In the genomic region with DNA sequence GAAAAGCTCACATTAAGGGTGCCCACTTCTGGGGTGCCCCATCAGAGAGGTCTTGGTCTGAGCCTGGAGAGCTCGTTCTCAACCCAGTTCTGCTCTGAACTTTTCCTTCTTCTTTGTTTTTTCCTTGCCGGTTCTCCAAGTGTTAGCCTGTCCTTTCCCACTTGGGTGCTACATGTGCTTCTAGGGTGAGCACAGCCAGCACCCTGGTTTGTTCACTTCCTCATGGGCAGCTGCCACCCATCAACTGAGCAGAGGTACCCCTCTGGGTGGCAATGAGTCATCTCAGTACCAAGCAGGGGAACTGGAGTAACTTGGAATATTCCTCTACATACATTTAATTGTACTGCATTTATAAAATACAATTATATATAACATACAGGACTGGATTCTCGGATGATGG, we compare ENCODE assay signal across 8 cellular contexts. TPM values are rescaled to one million over a fixed set of nuclear protein-coding genes. Genes with fewer than 3 reads are reported as not detected.
DNase-seq lines count a peak whose midpoint lies in the region; ATAC-seq and TF ChIP-seq lines count a peak whose summit lies in the region.
"Had no signal": no experiment of that assay in that cellular context is flagged by ENCODE, and none has a peak within 500 bp of the region (broad histone marks: within the 10 kb centered on the region; RNA-seq: fewer than 3 reads in every experiment).

No MANE protein-coding gene starts in this region.

- H2AFZ ChIP-seq in neuronal stem cell (ENCODE audit: low read length): no peak overlapping the region

- peak overlapping the region; percentile 52 for H3K9ac ChIP-seq in SK-N-MC (ENCODE audit: insufficient read length)
- no peak overlapping the region for H3K9ac ChIP-seq in neuronal stem cell (ENCODE audit: low read depth, low read length, poor library complexity)

- TF ChIP-seq POLR2A in esophagus muscularis mucosa (IDR thresholded peaks at IDR 0.05; ENCODE audit: low read depth): no peak

- no peaks in the 10 kb centered on the region for H3K9me3 Mint-ChIP-seq in HFFc6
- H3K9me3 Mint-ChIP-seq in stimulated activated naive B cell treated with anti-CD40 and anti-IgM and Interleukin-4, amounts not matched to agents 10 μg/mL and 1 μg/mL and 100 μg/mL, for 72 hours: no peaks in the 10 kb centered on the region

- no peaks in the 10 kb centered on the region for H3K79me1 ChIP-seq in neuronal stem cell (ENCODE audit: low read depth, low read length)

- no peak overlapping the region for H4K91ac ChIP-seq in neuronal stem cell (ENCODE audit: low read depth, low read length, poor library complexity)

- peak in 1 of 2 donors; percentile 26 for ATAC-seq in stimulated activated naive B cell treated with anti-CD40 and anti-IgM and Interleukin-4, amounts not matched to agents 10 μg/mL and 1 μg/mL and 100 μg/mL, for 72 hours (replicated peaks)

- H3K4me1 Mint-ChIP-seq in HFFc6 (ENCODE audit: low read depth): peaks cover 80% of the 10 kb centered on the region
- H3K4me1 Mint-ChIP-seq in stimulated activated naive B cell treated with anti-CD40 and anti-IgM and Interleukin-4, amounts not matched to agents 10 μg/mL and 1 μg/mL and 100 μg/mL, for 72 hours: peaks cover 59 to 70% of the 10 kb centered on the region in 2 donors

- H2BK15ac ChIP-seq in neuronal stem cell (ENCODE audit: low read length): no peak overlapping the region

- H2BK5ac ChIP-seq in neuronal stem cell (ENCODE audit: low read length): no peak overlapping the region

- no peaks in the 10 kb centered on the region; the same call in 1 of the 2 replicates for H3K27me3 Mint-ChIP-seq in HFFc6 (ENCODE audit: insufficient read depth)
- no peaks in the 10 kb centered on the region for H3K27me3 Mint-ChIP-seq in stimulated activated naive B cell treated with anti-CD40 and anti-IgM and Interleukin-4, amounts not matched to agents 10 μg/mL and 1 μg/mL and 100 μg/mL, for 72 hours

- H3K4me3 ChIP-seq in SK-N-MC: 0 out of 2 replicates have a peak overlapping the region, but pooled peaks have one; percentile 31
- no peak overlapping the region for H3K4me3 ChIP-seq in esophagus muscularis mucosa
- H3K4me3 ChIP-seq in neuronal stem cell (ENCODE audit: low read length in 2 of 2): no peak overlapping the region

- no peaks in the 10 kb centered on the region for H3K9me3 ChIP-seq in SK-N-MC (ENCODE audit: low read depth, low read length)
- no peaks in the 10 kb centered on the region for H3K9me3 ChIP-seq in esophagus muscularis mucosa
- H3K9me3 ChIP-seq in neuronal stem cell (replicated peaks in 1 of 2; ENCODE audit: control insufficient read depth in 2 of 2, insufficient read depth in 1 of 2, low read depth in 1 of 2, low read length in 2 of 2): no peaks in the 10 kb centered on the region

- peak overlapping the region; percentile 91 for H3K27ac ChIP-seq in SK-N-MC
- H3K27ac ChIP-seq in esophagus muscularis mucosa (replicated peaks in 1 of 4): peak overlapping the region; percentile 53 to 89 (median 71)
- H3K27ac ChIP-seq in neuronal stem cell (replicated peaks; ENCODE audit: low read length): no peak overlapping the region

- intact Hi-C loops in esophagus muscularis mucosa (cut with DNase I): no loop called here

- no peak overlapping the region for H2AK5ac ChIP-seq in neuronal stem cell (ENCODE audit: low read depth, low read length)

- no peak overlapping the region for H3K14ac ChIP-seq in neuronal stem cell (ENCODE audit: low read length)

- H3K27me3 ChIP-seq in esophagus muscularis mucosa (peaks cover 0 to 24% (median 2%) of the 10 kb centered on the region in 4 donors), neuronal stem cell (ENCODE audit: control insufficient read depth in 3 of 3, insufficient read depth in 3 of 3, low read depth in 1 of 3, low read length in 3 of 3) (peaks cover 0 to 30% (median 19%) of the 10 kb centered on the region in 3 experiments)

- H3K4ac ChIP-seq in neuronal stem cell (ENCODE audit: low read length): no peak overlapping the region

- H3K4me2 ChIP-seq in neuronal stem cell (ENCODE audit: insufficient read depth, low read length, poor library complexity, severe bottlenecking): no peak overlapping the region

- no peak for TF ChIP-seq EP300 in esophagus muscularis mucosa (IDR thresholded peaks at IDR 0.05)

- no peak overlapping the region for H4K8ac ChIP-seq in neuronal stem cell (ENCODE audit: low read depth, low read length)

- no peak overlapping the region for H3K23ac ChIP-seq in neuronal stem cell (ENCODE audit: low read depth, low read length, poor library complexity)

- WGBS in esophagus muscularis mucosa: 58% methylated on average over 3 of the region's 3 CpGs
- WGBS in neuronal stem cell (ENCODE audit: extremely low coverage in 2 of 2, insufficient read length in 2 of 2, insufficient replicate concordance in 1 of 2), 2 donors: no CpG with 5 or more reads among the region's 3 CpGs

- TF ChIP-seq CTCF in HFFc6 (IDR thresholded peaks at IDR 0.05) (no peak), esophagus muscularis mucosa (IDR thresholded peaks at IDR 0.05) (no peak)

- H3K36me3 ChIP-seq in SK-N-MC (ENCODE audit: insufficient read depth, low read length) (no peaks in the 10 kb centered on the region), esophagus muscularis mucosa (no peaks in the 10 kb centered on the region), neuronal stem cell (replicated peaks in 1 of 2; ENCODE audit: control insufficient read depth in 2 of 2, insufficient read depth in 2 of 2, low read length in 2 of 2) (no peaks in the 10 kb centered on the region)

- H3K4me1 ChIP-seq in esophagus muscularis mucosa: peaks cover 55 to 66% (median 63%) of the 10 kb centered on the region in 4 donors
- peaks cover 6 to 10% of the 10 kb centered on the region in 2 donors for H3K4me1 ChIP-seq in neuronal stem cell (ENCODE audit: control insufficient read depth in 2 of 2, insufficient read depth in 1 of 2, low read depth in 1 of 2, low read length in 2 of 2)

- H3K27ac Mint-ChIP-seq in HFFc6: peak overlapping the region; percentile 87
- peak overlapping the region; percentile 62 for H3K27ac Mint-ChIP-seq in stimulated activated naive B cell treated with anti-CD40 and anti-IgM and Interleukin-4, amounts not matched to agents 10 μg/mL and 1 μg/mL and 100 μg/mL, for 72 hours

- peak overlapping the region; percentile 73 for H3K4me3 Mint-ChIP-seq in HFFc6
- peak overlapping the region; percentile 54 to 58 for H3K4me3 Mint-ChIP-seq in stimulated activated naive B cell treated with anti-CD40 and anti-IgM and Interleukin-4, amounts not matched to agents 10 μg/mL and 1 μg/mL and 100 μg/mL, for 72 hours

- DNase-seq in HFFc6: no peak
- no peak for DNase-seq in SK-N-MC (ENCODE audit: low read depth, low spot score)
- DNase-seq in esophagus muscularis mucosa (ENCODE audit: extremely low spot score): no peak
- no peak for DNase-seq in stimulated activated naive B cell treated with anti-CD40 and anti-IgM and Interleukin-4, amounts not matched to agents 10 μg/mL and 1 μg/mL and 100 μg/mL, for 72 hours
- DNase-seq in stimulated activated CD4-positive, alpha-beta T cell treated with anti-CD3 and anti-CD28 coated beads, Interleukin-4, amount 100 ng/mL, for 4 hours: no peak
- DNase-seq in neuronal stem cell (ENCODE audit: low spot score): no peak
- no peak for DNase-seq in effector CD4-positive, alpha-beta T cell
- DNase-seq: NCI-H524 had no signal

- no peak overlapping the region for H2BK12ac ChIP-seq in neuronal stem cell (ENCODE audit: low read length)

- H3K18ac ChIP-seq in neuronal stem cell (ENCODE audit: low read length): no peak overlapping the region

- no peaks in the 10 kb centered on the region for H3K36me3 Mint-ChIP-seq in HFFc6 (ENCODE audit: low read depth)
- peaks cover 0 to 13% of the 10 kb centered on the region in 2 donors for H3K36me3 Mint-ChIP-seq in stimulated activated naive B cell treated with anti-CD40 and anti-IgM and Interleukin-4, amounts not matched to agents 10 μg/mL and 1 μg/mL and 100 μg/mL, for 72 hours

- H2BK120ac ChIP-seq in neuronal stem cell (ENCODE audit: low read depth, low read length): no peak overlapping the region

RNA-seq across cellular contexts. Expression of a gene that starts 3.9 kb away (rescaled TPM):
- 10 to 100 TPM; 14.8 to 20.4 (median 16.3) TPM for total RNA-seq in HFFc6 (2021; fragmentation: NEBNext Ultra II Directional; extraction: Animal tissue kit (Norgen Biotek cat#: 25700))
- total RNA-seq in esophagus muscularis mucosa: 10 to 100 TPM; 14.4 to 18.7 (median 16.6) TPM
- 0.06 TPM for polyA plus RNA-seq in neuronal stem cell (2013, experiment 1 of 2)
- 0.07 TPM for polyA plus RNA-seq in neuronal stem cell (2013, experiment 2 of 2)

RNA-seq across cellular contexts. Expression of a gene that starts 14.5 kb away (rescaled TPM):
- 10 to 100 TPM; 38.7 to 47.2 (median 43.8) TPM for total RNA-seq in HFFc6 (2021; fragmentation: NEBNext Ultra II Directional; extraction: Animal tissue kit (Norgen Biotek cat#: 25700))
- 10 to 100 TPM; 34.3 to 51.5 (median 43.5) TPM for total RNA-seq in esophagus muscularis mucosa
- polyA plus RNA-seq in neuronal stem cell (2013, experiment 1 of 2): 77.4 TPM
- polyA plus RNA-seq in neuronal stem cell (2013, experiment 2 of 2): 74.7 TPM
